ENCODE assay signal across 1 cellular context in the genomic region with DNA sequence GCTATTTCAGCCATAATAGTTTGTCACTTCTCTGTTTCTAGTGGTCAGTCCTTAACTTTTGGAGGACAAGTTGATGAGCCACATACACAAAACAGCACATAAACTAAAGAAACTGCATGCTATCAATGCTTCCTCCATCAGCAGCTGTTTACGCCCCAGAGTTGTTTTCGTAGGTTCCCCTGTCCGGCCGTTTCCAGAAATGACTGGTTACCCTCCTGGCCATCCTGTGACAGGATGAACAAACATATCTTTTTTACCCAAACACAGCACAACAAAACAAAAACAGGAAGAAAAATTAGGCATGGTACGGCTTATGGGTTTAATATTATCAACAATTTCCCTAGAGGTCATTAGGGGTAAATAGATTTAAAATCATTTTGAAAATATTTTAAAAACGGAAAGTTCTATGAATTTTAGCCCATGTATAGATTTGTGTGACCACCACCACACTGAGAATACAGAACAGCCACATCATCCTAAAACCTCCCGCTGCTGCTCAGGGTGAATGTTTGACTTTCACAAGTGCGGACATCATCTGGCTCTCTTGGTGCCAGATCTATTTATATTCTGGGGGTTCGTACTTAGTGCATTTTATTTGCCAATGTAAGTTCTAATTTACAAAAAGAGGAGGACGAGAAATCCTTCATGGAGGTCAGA.
TF ChIP-seq lines count a peak whose summit lies in the region.

No MANE protein-coding gene starts in this region.

TF ChIP-seq in liver, 16 proteins besides CTCF, POLR2A, EP300 and RAD21 (continued from another document):
- TF ChIP-seq, protein P1, sequence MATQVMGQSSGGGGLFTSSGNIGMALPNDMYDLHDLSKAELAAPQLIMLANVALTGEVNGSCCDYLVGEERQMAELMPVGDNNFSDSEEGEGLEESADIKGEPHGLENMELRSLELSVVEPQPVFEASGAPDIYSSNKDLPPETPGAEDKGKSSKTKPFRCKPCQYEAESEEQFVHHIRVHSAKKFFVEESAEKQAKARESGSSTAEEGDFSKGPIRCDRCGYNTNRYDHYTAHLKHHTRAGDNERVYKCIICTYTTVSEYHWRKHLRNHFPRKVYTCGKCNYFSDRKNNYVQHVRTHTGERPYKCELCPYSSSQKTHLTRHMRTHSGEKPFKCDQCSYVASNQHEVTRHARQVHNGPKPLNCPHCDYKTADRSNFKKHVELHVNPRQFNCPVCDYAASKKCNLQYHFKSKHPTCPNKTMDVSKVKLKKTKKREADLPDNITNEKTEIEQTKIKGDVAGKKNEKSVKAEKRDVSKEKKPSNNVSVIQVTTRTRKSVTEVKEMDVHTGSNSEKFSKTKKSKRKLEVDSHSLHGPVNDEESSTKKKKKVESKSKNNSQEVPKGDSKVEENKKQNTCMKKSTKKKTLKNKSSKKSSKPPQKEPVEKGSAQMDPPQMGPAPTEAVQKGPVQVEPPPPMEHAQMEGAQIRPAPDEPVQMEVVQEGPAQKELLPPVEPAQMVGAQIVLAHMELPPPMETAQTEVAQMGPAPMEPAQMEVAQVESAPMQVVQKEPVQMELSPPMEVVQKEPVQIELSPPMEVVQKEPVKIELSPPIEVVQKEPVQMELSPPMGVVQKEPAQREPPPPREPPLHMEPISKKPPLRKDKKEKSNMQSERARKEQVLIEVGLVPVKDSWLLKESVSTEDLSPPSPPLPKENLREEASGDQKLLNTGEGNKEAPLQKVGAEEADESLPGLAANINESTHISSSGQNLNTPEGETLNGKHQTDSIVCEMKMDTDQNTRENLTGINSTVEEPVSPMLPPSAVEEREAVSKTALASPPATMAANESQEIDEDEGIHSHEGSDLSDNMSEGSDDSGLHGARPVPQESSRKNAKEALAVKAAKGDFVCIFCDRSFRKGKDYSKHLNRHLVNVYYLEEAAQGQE (IDR thresholded peaks at IDR 0.05): no peak
- TF ChIP-seq SP1 (IDR thresholded peaks at IDR 0.05) (no peak), FOXA1 (IDR thresholded peaks at IDR 0.05) (no peak), EGR1 (IDR thresholded peaks at IDR 0.05; ENCODE audit: low read depth in 2 of 2) (no peak)
- TF ChIP-seq, protein P2, sequence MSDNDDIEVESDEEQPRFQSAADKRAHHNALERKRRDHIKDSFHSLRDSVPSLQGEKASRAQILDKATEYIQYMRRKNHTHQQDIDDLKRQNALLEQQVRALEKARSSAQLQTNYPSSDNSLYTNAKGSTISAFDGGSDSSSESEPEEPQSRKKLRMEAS (IDR thresholded peaks at IDR 0.05): no peak
